In genomic region chr3:42934111-42934510, GRCh38 we compare ENCODE assay signal across 42 cellular contexts. TPM values are rescaled to one million over a fixed set of nuclear protein-coding genes. Genes with fewer than 3 reads are reported as not detected.
"Had no signal": no experiment of that assay in that cellular context is flagged by ENCODE, and none has a peak within 500 bp of the region (broad histone marks: within the 10 kb centered on the region; RNA-seq: fewer than 3 reads in every experiment).

No MANE protein-coding gene starts in this region.

- H3K36me3 ChIP-seq: adrenal gland, ascending aorta, brain microvascular endothelial cell, breast epithelium, cardiac muscle cell had no signal

- DNase-seq: activated effector memory CD4-positive, alpha-beta T cell treated with anti-CD3 and anti-CD28 coated beads, Interleukin-2, amount 50 U/mL, for 16 hours; activated effector memory CD4-positive, alpha-beta T cell treated with Interleukin-2 at 50 U/mL for 16 hours; activated gamma-delta T cell; activated gamma-delta T cell treated with Interleukin-2 at 50 U/mL for 16 hours; activated naive CD4-positive, alpha-beta T cell; activated naive CD4-positive, alpha-beta T cell treated with anti-CD3 and anti-CD28 coated beads for 36 hours; activated naive CD4-positive, alpha-beta T cell treated with anti-CD3 and anti-CD28 coated beads, Interleukin-2, amount 10 ng/mL, durations not matched to agents 7 days and 5 days; activated naive CD4-positive, alpha-beta T cell treated with anti-CD3 and anti-CD28 coated beads, Interleukin-2, amount 50 U/mL, for 16 hours; activated naive CD4-positive, alpha-beta T cell treated with Interleukin-2 at 50 U/mL for 16 hours; activated naive CD8-positive, alpha-beta T cell treated with anti-CD3 and anti-CD28 coated beads for 36 hours; activated naive CD8-positive, alpha-beta T cell treated with anti-CD3 and anti-CD28 coated beads, Interleukin-2, amount 10 ng/mL, durations not matched to agents 7 days and 5 days; activated naive CD8-positive, alpha-beta T cell treated with anti-CD3 and anti-CD28 coated beads, Interleukin-2, amount 50 U/mL, for 24 hours; activated T-cell treated with anti-CD3 and anti-CD28 coated beads, Interleukin-2, amount 50 U/mL, for 1 hour; activated T-cell treated with anti-CD3 and anti-CD28 coated beads, Interleukin-2, amount 50 U/mL, for 24 hours; activated T-cell treated with anti-CD3 and anti-CD28 coated beads, Interleukin-2, amount 50 U/mL, for 4 hours; activated T-cell treated with anti-CD3 and anti-CD28 coated beads, Interleukin-2, amount 50 U/mL, for 48 hours; activated T-cell treated with anti-CD3 and anti-CD28 coated beads, Interleukin-2, amount 50 U/mL, for 72 hours; adrenal gland; amniotic stem cell; amygdala; anterior cingulate cortex; aorta; body of pancreas; brain microvascular endothelial cell; caudate nucleus; central memory CD4-positive, alpha-beta T cell; cerebellar nuclear complex had no signal

- ATAC-seq: activated naive CD4-positive, alpha-beta T cell treated with anti-CD3 and anti-CD28 coated beads, Interleukin-2, amount 50 U/mL, for 72 hours; activated naive CD8-positive, alpha-beta T cell treated with anti-CD3 and anti-CD28 coated beads, Interleukin-2, amount 50 U/mL, for 24 hours; activated T-cell treated with anti-CD3 and anti-CD28 coated beads, Interleukin-2, amount 50 U/mL, for 4 hours; activated T-cell treated with anti-CD3 and anti-CD28 coated beads, Interleukin-2, amount 50 U/mL, for 72 hours; activated T-helper 17 cell treated with anti-CD3 and anti-CD28 coated beads, Interleukin-2, amount 50 U/mL, for 72 hours; body of pancreas had no signal

- H3K4me3 Mint-ChIP-seq: activated naive CD4-positive, alpha-beta T cell treated with anti-CD3 and anti-CD28 coated beads for 36 hours; activated naive CD4-positive, alpha-beta T cell treated with anti-CD3 and anti-CD28 coated beads, Interleukin-2, amount 10 ng/mL, durations not matched to agents 7 days and 5 days; activated naive CD4-positive, alpha-beta T cell treated with anti-CD3 and anti-CD28 coated beads, Interleukin-2, amount 50 U/mL, for 24 hours; activated naive CD8-positive, alpha-beta T cell; activated naive CD8-positive, alpha-beta T cell treated with anti-CD3 and anti-CD28 coated beads for 36 hours; activated naive CD8-positive, alpha-beta T cell treated with anti-CD3 and anti-CD28 coated beads, Interleukin-2, amount 10 ng/mL, durations not matched to agents 7 days and 5 days; activated naive CD8-positive, alpha-beta T cell treated with anti-CD3 and anti-CD28 coated beads, Interleukin-2, amount 50 U/mL, for 24 hours; activated T-cell treated with anti-CD3 and anti-CD28 coated beads, Interleukin-2, amount 50 U/mL, for 24 hours; activated T-cell treated with anti-CD3 and anti-CD28 coated beads, Interleukin-2, amount 50 U/mL, for 4 hours; activated T-cell treated with anti-CD3 and anti-CD28 coated beads, Interleukin-2, amount 50 U/mL, for 72 hours; activated T-helper 1 cell treated with anti-CD3 and anti-CD28 coated beads, Interleukin-12 subunit alpha, Interleukin-12 subunit beta, Interleukin-2, Interleukin-4 antibody, amounts not matched to agents 30 ng/mL and 10 ng/mL and 1 ng/mL, durations not matched to agents 14 hours and 24 hours and 36 hours; activated T-helper 17 cell treated with anti-CD3 and anti-CD28 coated beads, Interleukin-2, amount 50 U/mL, for 72 hours; brain; central memory CD8-positive, alpha-beta T cell had no signal

- H3K27me3 ChIP-seq: adrenal gland, ascending aorta, body of pancreas, brain microvascular endothelial cell, breast epithelium, cardiac muscle cell had no signal

- H3K4me3 ChIP-seq: adrenal gland, ascending aorta, body of pancreas, breast epithelium, cardiac muscle cell had no signal

- H3K27me3 Mint-ChIP-seq: activated naive CD4-positive, alpha-beta T cell treated with anti-CD3 and anti-CD28 coated beads, Interleukin-2, amount 10 ng/mL, durations not matched to agents 7 days and 5 days; activated naive CD4-positive, alpha-beta T cell treated with anti-CD3 and anti-CD28 coated beads, Interleukin-2, amount 50 U/mL, for 24 hours; activated naive CD8-positive, alpha-beta T cell; activated naive CD8-positive, alpha-beta T cell treated with anti-CD3 and anti-CD28 coated beads for 36 hours; activated naive CD8-positive, alpha-beta T cell treated with anti-CD3 and anti-CD28 coated beads, Interleukin-2, amount 10 ng/mL, durations not matched to agents 7 days and 5 days; activated naive CD8-positive, alpha-beta T cell treated with anti-CD3 and anti-CD28 coated beads, Interleukin-2, amount 50 U/mL, for 24 hours; activated T-cell treated with anti-CD3 and anti-CD28 coated beads, Interleukin-2, amount 50 U/mL, for 24 hours; activated T-helper 17 cell treated with anti-CD3 and anti-CD28 coated beads, Interleukin-2, amount 50 U/mL, for 72 hours; central memory CD8-positive, alpha-beta T cell had no signal

- H3K27ac ChIP-seq: adrenal gland, ascending aorta, body of pancreas, brain microvascular endothelial cell, breast epithelium, cardiac muscle cell had no signal

- H3K4me1 Mint-ChIP-seq: brain had no signal

- H3K9me3 Mint-ChIP-seq: activated naive CD4-positive, alpha-beta T cell treated with anti-CD3 and anti-CD28 coated beads for 36 hours; activated naive CD4-positive, alpha-beta T cell treated with anti-CD3 and anti-CD28 coated beads, Interleukin-2, amount 50 U/mL, for 24 hours; activated naive CD8-positive, alpha-beta T cell treated with anti-CD3 and anti-CD28 coated beads, Interleukin-2, amount 50 U/mL, for 24 hours; activated T-cell treated with anti-CD3 and anti-CD28 coated beads, Interleukin-2, amount 50 U/mL, for 24 hours; activated T-cell treated with anti-CD3 and anti-CD28 coated beads, Interleukin-2, amount 50 U/mL, for 4 hours; activated T-helper 17 cell treated with anti-CD3 and anti-CD28 coated beads, Interleukin-2, amount 50 U/mL, for 72 hours; central memory CD8-positive, alpha-beta T cell had no signal

- H3K9me3 ChIP-seq: adrenal gland, ascending aorta, body of pancreas had no signal

- FAIRE-seq: astrocyte, bronchial epithelial cell had no signal

- H3K36me3 Mint-ChIP-seq: activated naive CD4-positive, alpha-beta T cell treated with anti-CD3 and anti-CD28 coated beads, Interleukin-2, amount 50 U/mL, for 24 hours; activated naive CD8-positive, alpha-beta T cell treated with anti-CD3 and anti-CD28 coated beads for 36 hours; brain had no signal

- H3K27ac Mint-ChIP-seq: activated naive CD4-positive, alpha-beta T cell treated with anti-CD3 and anti-CD28 coated beads for 36 hours; activated naive CD4-positive, alpha-beta T cell treated with anti-CD3 and anti-CD28 coated beads, Interleukin-2, amount 10 ng/mL, durations not matched to agents 7 days and 5 days; activated naive CD4-positive, alpha-beta T cell treated with anti-CD3 and anti-CD28 coated beads, Interleukin-2, amount 50 U/mL, for 24 hours; activated naive CD4-positive, alpha-beta T cell treated with anti-CD3 and anti-CD28 coated beads, Interleukin-2, amount 50 U/mL, for 72 hours; activated naive CD8-positive, alpha-beta T cell; activated naive CD8-positive, alpha-beta T cell treated with anti-CD3 and anti-CD28 coated beads for 36 hours; activated naive CD8-positive, alpha-beta T cell treated with anti-CD3 and anti-CD28 coated beads, Interleukin-2, amount 10 ng/mL, durations not matched to agents 7 days and 5 days; activated naive CD8-positive, alpha-beta T cell treated with anti-CD3 and anti-CD28 coated beads, Interleukin-2, amount 50 U/mL, for 24 hours; activated T-cell treated with anti-CD3 and anti-CD28 coated beads, Interleukin-2, amount 50 U/mL, for 24 hours; activated T-cell treated with anti-CD3 and anti-CD28 coated beads, Interleukin-2, amount 50 U/mL, for 72 hours; activated T-helper 1 cell treated with anti-CD3 and anti-CD28 coated beads, Interleukin-12 subunit alpha, Interleukin-12 subunit beta, Interleukin-2, Interleukin-4 antibody, amounts not matched to agents 30 ng/mL and 10 ng/mL and 1 ng/mL, durations not matched to agents 14 hours and 24 hours and 36 hours; activated T-helper 17 cell treated with anti-CD3 and anti-CD28 coated beads, Interleukin-2, amount 50 U/mL, for 72 hours; brain had no signal

- H3K4me1 ChIP-seq: adrenal gland, ascending aorta, body of pancreas, breast epithelium had no signal

RNA-seq across cellular contexts. Expression of gene ZNF662, which starts 28.2 kb away (rescaled TPM):
- total RNA-seq: chondrocyte had no signal

RNA-seq across cellular contexts. Expression of gene GASK1A, which starts 45.0 kb away (rescaled TPM):
- total RNA-seq: activated naive CD4-positive, alpha-beta T cell treated with anti-CD3 and anti-CD28 coated beads for 36 hours; activated naive CD4-positive, alpha-beta T cell treated with anti-CD3 and anti-CD28 coated beads, Interleukin-2, amount 50 U/mL, for 72 hours; activated naive CD8-positive, alpha-beta T cell treated with anti-CD3 and anti-CD28 coated beads, Interleukin-2, amount 10 ng/mL, durations not matched to agents 7 days and 5 days; activated T-cell treated with anti-CD3 and anti-CD28 coated beads, Interleukin-2, amount 50 U/mL, for 4 hours; activated T-helper 1 cell treated with anti-CD3 and anti-CD28 coated beads, Interleukin-12 subunit alpha, Interleukin-12 subunit beta, Interleukin-2, Interleukin-4 antibody, amounts not matched to agents 30 ng/mL and 10 ng/mL and 1 ng/mL, durations not matched to agents 14 hours and 24 hours and 36 hours; activated T-helper 17 cell treated with anti-CD3 and anti-CD28 coated beads, Interleukin-2, amount 50 U/mL, for 72 hours had no signal

RNA-seq across cellular contexts. Expression of gene CYP8B1, which starts 58.4 kb away (rescaled TPM):
- total RNA-seq: activated naive CD4-positive, alpha-beta T cell treated with anti-CD3 and anti-CD28 coated beads for 36 hours; activated naive CD4-positive, alpha-beta T cell treated with anti-CD3 and anti-CD28 coated beads, Interleukin-2, amount 50 U/mL, for 72 hours; activated naive CD8-positive, alpha-beta T cell treated with anti-CD3 and anti-CD28 coated beads for 36 hours; activated naive CD8-positive, alpha-beta T cell treated with anti-CD3 and anti-CD28 coated beads, Interleukin-2, amount 10 ng/mL, durations not matched to agents 7 days and 5 days; activated T-cell treated with anti-CD3 and anti-CD28 coated beads, Interleukin-2, amount 50 U/mL, for 72 hours; activated T-helper 1 cell treated with anti-CD3 and anti-CD28 coated beads, Interleukin-12 subunit alpha, Interleukin-12 subunit beta, Interleukin-2, Interleukin-4 antibody, amounts not matched to agents 30 ng/mL and 10 ng/mL and 1 ng/mL, durations not matched to agents 14 hours and 24 hours and 36 hours; activated T-helper 17 cell treated with anti-CD3 and anti-CD28 coated beads, Interleukin-2, amount 50 U/mL, for 72 hours; aorta; astrocyte; body of pancreas; breast epithelium; bronchial epithelial cell; cardiac muscle cell; cardiac septum; cerebellum; chondrocyte had no signal
- polyA plus RNA-seq: cardiac muscle cell had no signal
